Comparison of ENCODE assay signal across 1 cellular context in the genomic region with DNA sequence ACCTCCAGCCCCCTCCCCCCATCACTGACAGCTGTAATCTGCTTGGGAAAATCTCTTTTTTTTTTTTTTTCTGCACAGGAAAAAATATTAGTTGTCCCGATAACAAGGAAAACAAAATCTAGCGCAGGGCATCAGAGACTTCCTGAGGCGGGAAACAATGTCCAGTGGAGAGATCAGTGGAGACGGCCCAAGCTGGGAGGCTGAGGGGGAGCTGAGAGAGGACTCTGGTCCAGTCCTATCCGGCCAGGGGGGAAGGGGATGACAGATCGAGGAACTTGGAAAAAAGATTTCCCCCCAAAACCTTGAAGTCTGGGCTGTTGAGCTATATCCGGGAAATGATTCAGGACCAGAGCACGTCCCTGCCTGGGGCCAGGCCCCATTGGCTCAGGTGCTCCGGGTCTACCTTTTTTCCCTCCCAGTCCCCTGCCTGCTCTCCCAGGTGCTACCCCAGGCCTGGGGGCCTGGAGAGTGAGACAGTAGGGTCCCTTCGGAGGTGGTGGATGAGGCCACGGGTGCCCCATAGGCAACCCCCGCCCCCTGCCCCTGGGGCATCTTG.
A peak's percentile ranks its signal among the peaks of the same experiment; 100 is the strongest.
TF ChIP-seq lines count a peak whose summit lies in the region.

No MANE protein-coding gene starts in this region.

TF ChIP-seq in H1, 55 proteins besides CTCF, POLR2A, EP300 and RAD21:
- TF ChIP-seq KDM1A (IDR thresholded peaks at IDR 0.05; ENCODE audit: borderline replicate concordance, low read length) (peak; percentile 4; the same call in 1 of the 2 replicates), ZNF274 (IDR thresholded peaks at IDR 0.05; ENCODE audit: borderline replicate concordance, extremely low read depth, low read length) (no peak), FOSL1 (IDR thresholded peaks at IDR 0.05; ENCODE audit: insufficient read depth, low read depth, low read length) (no peak), SUZ12 (IDR thresholded peaks at IDR 0.05; ENCODE audit: low read length) (no peak), MAFK (IDR thresholded peaks at IDR 0.05; ENCODE audit: low read depth, low read length) (no peak), SIX5 (IDR thresholded peaks at IDR 0.05; ENCODE audit: low read depth, low read length) (no peak), BCL11A (IDR thresholded peaks at IDR 0.05; ENCODE audit: low read depth in 2 of 2, low read length in 2 of 2) (no peak), SP1 (IDR thresholded peaks at IDR 0.05; ENCODE audit: low read depth, low read length) (no peak)
